In genomic region chr16:12646490-12647274, GRCh38 we compare ENCODE assay signal across 1 cellular context.
TF ChIP-seq lines count a peak whose summit lies in the region.

No MANE protein-coding gene starts in this region.

TF ChIP-seq in liver, 16 proteins besides CTCF, POLR2A, EP300 and RAD21 (continued from another document):
- TF ChIP-seq, protein P1, sequence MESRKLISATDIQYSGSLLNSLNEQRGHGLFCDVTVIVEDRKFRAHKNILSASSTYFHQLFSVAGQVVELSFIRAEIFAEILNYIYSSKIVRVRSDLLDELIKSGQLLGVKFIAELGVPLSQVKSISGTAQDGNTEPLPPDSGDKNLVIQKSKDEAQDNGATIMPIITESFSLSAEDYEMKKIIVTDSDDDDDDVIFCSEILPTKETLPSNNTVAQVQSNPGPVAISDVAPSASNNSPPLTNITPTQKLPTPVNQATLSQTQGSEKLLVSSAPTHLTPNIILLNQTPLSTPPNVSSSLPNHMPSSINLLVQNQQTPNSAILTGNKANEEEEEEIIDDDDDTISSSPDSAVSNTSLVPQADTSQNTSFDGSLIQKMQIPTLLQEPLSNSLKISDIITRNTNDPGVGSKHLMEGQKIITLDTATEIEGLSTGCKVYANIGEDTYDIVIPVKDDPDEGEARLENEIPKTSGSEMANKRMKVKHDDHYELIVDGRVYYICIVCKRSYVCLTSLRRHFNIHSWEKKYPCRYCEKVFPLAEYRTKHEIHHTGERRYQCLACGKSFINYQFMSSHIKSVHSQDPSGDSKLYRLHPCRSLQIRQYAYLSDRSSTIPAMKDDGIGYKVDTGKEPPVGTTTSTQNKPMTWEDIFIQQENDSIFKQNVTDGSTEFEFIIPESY (IDR thresholded peaks at IDR 0.05) = peak; percentile 78
- TF ChIP-seq NR2F2 (IDR thresholded peaks at IDR 0.05) (peak; percentile 92), YY1 (IDR thresholded peaks at IDR 0.05) (peak; percentile 80), ATF3 (IDR thresholded peaks at IDR 0.05) (no peak), SP1 (IDR thresholded peaks at IDR 0.05) (peak; percentile 80), EGR1 (IDR thresholded peaks at IDR 0.05; ENCODE audit: low read depth in 2 of 2) (peak in 1 of 2 donors; percentile 43), FOXA1 (IDR thresholded peaks at IDR 0.05) (peak; percentile 81)
